18 cellular contexts compared by ENCODE assay signal in genomic region chr2:55138546-55139288, GRCh38.
A peak's percentile ranks its signal among the peaks of the same experiment; 100 is the strongest.
DNase-seq lines count a peak whose midpoint lies in the region; ATAC-seq and TF ChIP-seq lines count a peak whose summit lies in the region.
"Had no signal": no experiment of that assay in that cellular context is flagged by ENCODE, and none has a peak within 500 bp of the region (broad histone marks: within the 10 kb centered on the region; RNA-seq: fewer than 3 reads in every experiment).

No MANE protein-coding gene starts in this region.

- no peaks in the 10 kb centered on the region for H3K9me3 ChIP-seq in CD4-positive, CD25-positive, alpha-beta regulatory T cell (ENCODE audit: control insufficient read depth in 2 of 2, low read length in 2 of 2)
- no peaks in the 10 kb centered on the region for H3K9me3 ChIP-seq in ascending aorta
- H3K9me3 ChIP-seq: heart left ventricle, MG63, thyroid gland had no signal

- no peaks in the 10 kb centered on the region for H3K9me3 Mint-ChIP-seq in CD4-positive, CD25-positive, alpha-beta regulatory T cell
- no peaks in the 10 kb centered on the region for H3K9me3 Mint-ChIP-seq in activated CD8-positive, alpha-beta T cell treated with anti-CD3 and anti-CD28 coated beads for 36 hours
- H3K9me3 Mint-ChIP-seq: naive thymus-derived CD8-positive, alpha-beta T cell had no signal

- H3K4me3 Mint-ChIP-seq in CD4-positive, CD25-positive, alpha-beta regulatory T cell = no peak overlapping the region
- no peak overlapping the region for H3K4me3 Mint-ChIP-seq in activated CD8-positive, alpha-beta T cell treated with anti-CD3 and anti-CD28 coated beads for 36 hours
- H3K4me3 Mint-ChIP-seq: activated naive CD8-positive, alpha-beta T cell treated with anti-CD3 and anti-CD28 coated beads, Interleukin-2, amount 10 ng/mL, durations not matched to agents 7 days and 5 days; naive thymus-derived CD8-positive, alpha-beta T cell; T-helper 2 cell treated with Interferon-gamma antibody and Interleukin-4, amounts not matched to agents 5 μg/mL and 100 μg/mL, for 36 hours had no signal

- POLR2A ChIA-PET in activated CD8-positive, alpha-beta T cell treated with anti-CD3 and anti-CD28 coated beads for 36 hours (lab: Charles Lee) = no interaction called here

- DNase-seq in CD4-positive, CD25-positive, alpha-beta regulatory T cell = no peak
- DNase-seq in NCI-H69 (lab: John Stamatoyannopoulos, UW) (peak; percentile 54), foreskin melanocyte (peak; percentile 95), pons (ENCODE audit: low spot score) (peak; percentile 99), ascending aorta (ENCODE audit: low spot score in 2 of 2) (no peak)
- DNase-seq in activated CD8-positive, alpha-beta T cell treated with anti-CD3 and anti-CD28 coated beads for 36 hours = no peak
- DNase-seq: activated CD4-positive, alpha-beta T cell treated with anti-CD3 and anti-CD28 coated beads for 4 hours; activated naive CD8-positive, alpha-beta T cell treated with anti-CD3 and anti-CD28 coated beads, Interleukin-2, amount 10 ng/mL, durations not matched to agents 7 days and 5 days; cerebellar nuclear complex; heart left ventricle; left cardiac atrium; MG63; naive thymus-derived CD8-positive, alpha-beta T cell; SHP77 had no signal

- peaks cover 4% of the 10 kb centered on the region for H3K36me3 Mint-ChIP-seq in CD4-positive, CD25-positive, alpha-beta regulatory T cell
- H3K36me3 Mint-ChIP-seq in activated CD8-positive, alpha-beta T cell treated with anti-CD3 and anti-CD28 coated beads for 36 hours (ENCODE audit: low read depth) = no peaks in the 10 kb centered on the region
- H3K36me3 Mint-ChIP-seq: activated naive CD8-positive, alpha-beta T cell treated with anti-CD3 and anti-CD28 coated beads, Interleukin-2, amount 10 ng/mL, durations not matched to agents 7 days and 5 days had no signal

- no peak for TF ChIP-seq CTCF in ascending aorta (IDR thresholded peaks at IDR 0.05)
- no peak for TF ChIP-seq CTCF in activated CD8-positive, alpha-beta T cell treated with anti-CD3 and anti-CD28 coated beads for 36 hours (IDR thresholded peaks at IDR 0.05)

- CTCF ChIA-PET in activated CD8-positive, alpha-beta T cell treated with anti-CD3 and anti-CD28 coated beads for 36 hours (lab: Charles Lee) = interaction anchor here (1.4 to 1.5 kb wide), 2 partner anchors 18 to 29 kb away, joined by 3 to 5 read pairs; no protein-coding TSS in a partner anchor

- no peak for ATAC-seq in CD4-positive, CD25-positive, alpha-beta regulatory T cell (ENCODE audit: low read depth in 2 of 2)
- ATAC-seq in GM21381 (IDR thresholded peaks at IDR 0.05; ENCODE audit: unreplicated experiment) (no peak), HG02840 (IDR thresholded peaks at IDR 0.05; ENCODE audit: low FRiP score, unreplicated experiment) (no peak)
- ATAC-seq in activated CD8-positive, alpha-beta T cell treated with anti-CD3 and anti-CD28 coated beads for 36 hours = no peak
- ATAC-seq: heart left ventricle; naive thymus-derived CD8-positive, alpha-beta T cell had no signal

- H3K27me3 ChIP-seq in CD4-positive, CD25-positive, alpha-beta regulatory T cell (ENCODE audit: control insufficient read depth, insufficient read depth, low read length) = no peaks in the 10 kb centered on the region
- H3K27me3 ChIP-seq in ascending aorta = no peaks in the 10 kb centered on the region
- H3K27me3 ChIP-seq: heart left ventricle, MG63, thyroid gland had no signal

- peaks cover 32 to 66% (median 45%) of the 10 kb centered on the region in 4 donors for H3K4me1 Mint-ChIP-seq in CD4-positive, CD25-positive, alpha-beta regulatory T cell
- peaks cover 28% of the 10 kb centered on the region for H3K4me1 Mint-ChIP-seq in activated CD8-positive, alpha-beta T cell treated with anti-CD3 and anti-CD28 coated beads for 36 hours (ENCODE audit: low read depth)

- H3K27ac Mint-ChIP-seq in CD4-positive, CD25-positive, alpha-beta regulatory T cell = peak overlapping the region; percentile 53 to 72 (median 60)
- no peak overlapping the region for H3K27ac Mint-ChIP-seq in activated CD8-positive, alpha-beta T cell treated with anti-CD3 and anti-CD28 coated beads for 36 hours
- H3K27ac Mint-ChIP-seq: activated naive CD8-positive, alpha-beta T cell treated with anti-CD3 and anti-CD28 coated beads, Interleukin-2, amount 10 ng/mL, durations not matched to agents 7 days and 5 days; T-helper 2 cell treated with Interferon-gamma antibody and Interleukin-4, amounts not matched to agents 5 μg/mL and 100 μg/mL, for 36 hours had no signal

- no peak overlapping the region for H3K27ac ChIP-seq in CD4-positive, CD25-positive, alpha-beta regulatory T cell (ENCODE audit: insufficient read depth, low read length, poor library complexity, severe bottlenecking)
- no peak overlapping the region for H3K27ac ChIP-seq in ascending aorta
- H3K27ac ChIP-seq: thyroid gland had no signal

- peaks cover 5% of the 10 kb centered on the region for H3K27me3 Mint-ChIP-seq in CD4-positive, CD25-positive, alpha-beta regulatory T cell
- H3K27me3 Mint-ChIP-seq in activated CD8-positive, alpha-beta T cell treated with anti-CD3 and anti-CD28 coated beads for 36 hours = no peaks in the 10 kb centered on the region
- H3K27me3 Mint-ChIP-seq: activated naive CD8-positive, alpha-beta T cell treated with anti-CD3 and anti-CD28 coated beads, Interleukin-2, amount 10 ng/mL, durations not matched to agents 7 days and 5 days; naive thymus-derived CD8-positive, alpha-beta T cell had no signal

- intact Hi-C loops in ascending aorta (cut with DNase I) = no loop called here
- intact Hi-C loops in activated CD8-positive, alpha-beta T cell treated with anti-CD3 and anti-CD28 coated beads for 36 hours (cut with micrococcal nuclease) = no loop called here

- H3K36me3 ChIP-seq in CD4-positive, CD25-positive, alpha-beta regulatory T cell (ENCODE audit: control insufficient read depth, insufficient read depth, low read length) = no peaks in the 10 kb centered on the region
- no peaks in the 10 kb centered on the region for H3K36me3 ChIP-seq in ascending aorta
- H3K36me3 ChIP-seq: heart left ventricle, MG63, thyroid gland had no signal

- H3K4me3 ChIP-seq in CD4-positive, CD25-positive, alpha-beta regulatory T cell (ENCODE audit: low read depth, low read length) = no peak overlapping the region
- no peak overlapping the region for H3K4me3 ChIP-seq in ascending aorta
- H3K4me3 ChIP-seq: heart left ventricle, MG63, thyroid gland had no signal

- peaks cover 24% of the 10 kb centered on the region for H3K4me1 ChIP-seq in CD4-positive, CD25-positive, alpha-beta regulatory T cell (ENCODE audit: control insufficient read depth, insufficient read depth, low read length, poor library complexity, severe bottlenecking)
- H3K4me1 ChIP-seq in ascending aorta = peaks cover 4% of the 10 kb centered on the region in 2 donors

Comparison
In these comparisons a context has a peak if more than half of its experiments do, and no peak if none do; other contexts are left out.
1. DNase-seq: peak in NCI-H69 (single experiment), foreskin melanocyte (single experiment) and pons (single experiment); none in CD4-positive, CD25-positive, alpha-beta regulatory T cell (0 of 3), ascending aorta (0 of 2) and activated CD8-positive, alpha-beta T cell treated with anti-CD3 and anti-CD28 coated beads for 36 hours (single experiment).